In genomic region chr2:200773083-200773482, GRCh38 we compare ENCODE assay signal across 9 cellular contexts.
"Had no signal": no experiment of that assay in that cellular context is flagged by ENCODE, and none has a peak within 500 bp of the region (broad histone marks: within the 10 kb centered on the region; RNA-seq: fewer than 3 reads in every experiment).

No MANE protein-coding gene starts in this region.

- H3K4me3 Mint-ChIP-seq: HFFc6 had no signal

- H3K27ac ChIP-seq: GM23248 had no signal

- H3K9ac ChIP-seq: GM23248 had no signal

- H3K36me3 ChIP-seq: HAP-1 had no signal

- H2AFZ ChIP-seq: GM23248 had no signal

- H3K4me3 ChIP-seq: GM23248, HAP-1 had no signal

- H3K36me3 Mint-ChIP-seq: IgD-negative memory B cell had no signal

- H3K27ac Mint-ChIP-seq: HFFc6 had no signal

- FAIRE-seq: H1, H54, HTR-8/SVneo had no signal

- DNase-seq: GM23248, HFFc6, Kasumi-1, KG1 had no signal

- H3K4me1 ChIP-seq: HAP-1 had no signal
